In genomic region chr22:49326558-49326957, GRCh38 we compare ENCODE assay signal across 23 cellular contexts.
DNase-seq lines count a peak whose midpoint lies in the region; ATAC-seq and TF ChIP-seq lines count a peak whose summit lies in the region.
"Had no signal": no experiment of that assay in that cellular context is flagged by ENCODE, and none has a peak within 500 bp of the region (broad histone marks: within the 10 kb centered on the region; RNA-seq: fewer than 3 reads in every experiment).

No MANE protein-coding gene starts in this region.

- H3K36me3 ChIP-seq in H7 (replicated peaks; ENCODE audit: control insufficient read depth, insufficient read depth, low read length) (no peaks in the 10 kb centered on the region), lower lobe of right lung (no peaks in the 10 kb centered on the region), WERI-Rb-1 (no peaks in the 10 kb centered on the region)
- H3K36me3 ChIP-seq: BLaER1, MG63 had no signal

- intact Hi-C loops in lower lobe of right lung (cut with DNase I), result no loop called here

- POLR2A ChIA-PET in GM10248 (lab: Yijun Ruan, JAX), result no interaction called here

- H3K27ac ChIP-seq in lower lobe of right lung, result no peak overlapping the region
- H3K27ac ChIP-seq in WERI-Rb-1, result no peak overlapping the region
- H3K27ac ChIP-seq in foreskin keratinocyte, result no peak overlapping the region
- H3K27ac ChIP-seq: BLaER1, HL-60 had no signal

- H3K9me3 ChIP-seq in lower lobe of right lung, result no peaks in the 10 kb centered on the region
- H3K9me3 ChIP-seq in WERI-Rb-1 (ENCODE audit: severe bottlenecking), result peaks cover 5% of the 10 kb centered on the region
- H3K9me3 ChIP-seq: Caco-2, MG63 had no signal

- TF ChIP-seq CTCF in GM10248 (IDR thresholded peaks at IDR 0.05; ENCODE audit: control extremely low read depth, extremely low read depth, low read depth, missing control alignments) (no peak), lower lobe of right lung (IDR thresholded peaks at IDR 0.05) (no peak), WERI-Rb-1 (IDR thresholded peaks at IDR 0.05; ENCODE audit: low read depth, low read length) (no peak), foreskin keratinocyte (conservative IDR thresholded peaks at IDR 0.05) (no peak)

- no peaks in the 10 kb centered on the region for H3K4me1 ChIP-seq in lower lobe of right lung
- H3K4me1 ChIP-seq in foreskin keratinocyte, result no peaks in the 10 kb centered on the region
- H3K4me1 ChIP-seq: Caco-2 had no signal

- CTCF ChIA-PET in GM10248 (lab: Yijun Ruan, JAX), result no interaction called here

- H3K4me3 ChIP-seq in H7 (ENCODE audit: insufficient read depth, low read depth, low read length), result no peak overlapping the region
- no peak overlapping the region for H3K4me3 ChIP-seq in lower lobe of right lung
- H3K4me3 ChIP-seq in WERI-Rb-1 (ENCODE audit: low read depth, low read length), result no peak overlapping the region
- H3K4me3 ChIP-seq: BLaER1, GM23338, K562, MG63 had no signal

- DNase-seq in GM10248 (ENCODE audit: extremely low spot score), result peak; percentile 3
- peak; percentile 17 for DNase-seq in H7
- DNase-seq in lower lobe of right lung, result peak; percentile 9
- peak; percentile 2 for DNase-seq in stimulated activated CD8-positive, alpha-beta memory T cell treated with anti-CD3 and anti-CD28 coated beads, Interleukin-4, amount 100 ng/mL, for 48 hours
- DNase-seq in activated CD4-positive, alpha-beta T cell treated with anti-CD3 and anti-CD28 coated beads, Interleukin-2, amount 50 U/mL, for 4 hours, result no peak
- DNase-seq in WERI-Rb-1, result no peak
- no peak for DNase-seq in foreskin keratinocyte
- DNase-seq: Caco-2; CD4-positive, alpha-beta memory T cell; DND-41; HCEC 1CT; MG63; NCI-H1417 treated with DMSO at 0.1 percent for 48 hours; NCI-H187 treated with DMSO at 0.1 percent for 48 hours; NCI-H2107; NCI-H446 treated with DMSO at 0.1 percent for 48 hours; NCI-H526 treated with DMSO at 0.1 percent for 48 hours; SHP77 had no signal

- H3K27me3 ChIP-seq in H7 (ENCODE audit: control insufficient read depth, insufficient read depth, low read length), result no peaks in the 10 kb centered on the region
- H3K27me3 ChIP-seq in lower lobe of right lung (ENCODE audit: low read depth), result peaks cover 28% of the 10 kb centered on the region
- H3K27me3 ChIP-seq in WERI-Rb-1 (ENCODE audit: insufficient read depth, low read depth, severe bottlenecking), result no peaks in the 10 kb centered on the region
- H3K27me3 ChIP-seq in foreskin keratinocyte, result no peaks in the 10 kb centered on the region

- ATAC-seq in lower lobe of right lung (no peak), foreskin keratinocyte (no peak)
- ATAC-seq: GM23338, HepG2, K562 had no signal

Comparison
In these comparisons a context has a peak if more than half of its experiments do, and no peak if none do; other contexts are left out.
1. DNase-seq: peak in GM10248 (single experiment), H7 (single experiment), lower lobe of right lung (single experiment) and stimulated activated CD8-positive, alpha-beta memory T cell treated with anti-CD3 and anti-CD28 coated beads, Interleukin-4, amount 100 ng/mL, for 48 hours (single experiment); none in activated CD4-positive, alpha-beta T cell treated with anti-CD3 and anti-CD28 coated beads, Interleukin-2, amount 50 U/mL, for 4 hours (0 of 2), WERI-Rb-1 (single experiment) and foreskin keratinocyte (0 of 2).